ENCODE assay signal across 8 cellular contexts in genomic region chr6:69835414-69836179, GRCh38.
A peak's percentile ranks its signal among the peaks of the same experiment; 100 is the strongest.
DNase-seq lines count a peak whose midpoint lies in the region; ATAC-seq lines count a peak whose summit lies in the region.

No MANE protein-coding gene starts in this region.

- no peak overlapping the region for H3K4me3 Mint-ChIP-seq in central memory CD8-positive, alpha-beta T cell

- peaks cover 47% of the 10 kb centered on the region for H3K27me3 Mint-ChIP-seq in central memory CD8-positive, alpha-beta T cell

- H3K27ac Mint-ChIP-seq in central memory CD8-positive, alpha-beta T cell (ENCODE audit: low read depth), result no peak overlapping the region

- ATAC-seq in GM19455 (IDR thresholded peaks at IDR 0.05; ENCODE audit: unreplicated experiment) (peak; percentile 78), HG03439 (IDR thresholded peaks at IDR 0.05; ENCODE audit: unreplicated experiment) (peak; percentile 88), HG03521 (IDR thresholded peaks at IDR 0.05; ENCODE audit: unreplicated experiment) (no peak)
- peak; percentile 56 for ATAC-seq in central memory CD8-positive, alpha-beta T cell (replicated peaks; ENCODE audit: extremely low read depth, poor library complexity, severe bottlenecking)

- H3K9me3 Mint-ChIP-seq in central memory CD8-positive, alpha-beta T cell, result no peaks in the 10 kb centered on the region

- H3K36me3 Mint-ChIP-seq in central memory CD8-positive, alpha-beta T cell (ENCODE audit: insufficient read depth), result no peaks in the 10 kb centered on the region

- H3K4me1 Mint-ChIP-seq in central memory CD8-positive, alpha-beta T cell, result peaks cover 5% of the 10 kb centered on the region

- DNase-seq in NCI-H2196 (lab: John Stamatoyannopoulos, UW; ENCODE audit: unreplicated experiment) (peak; percentile 26), NCI-H2196 treated with DMSO at 0.1 percent for 48 hours (lab: John Stamatoyannopoulos, UW; ENCODE audit: unreplicated experiment) (no peak), NOMO-1 (lab: John Stamatoyannopoulos, UW; ENCODE audit: unreplicated experiment in 2 of 2) (peak; percentile 59 to 69), medulla oblongata (ENCODE audit: extremely low spot score) (peak; percentile 75)
- no peak for DNase-seq in central memory CD8-positive, alpha-beta T cell (ENCODE audit: low spot score in 2 of 2)

Comparison
In these comparisons a context has a peak if more than half of its experiments do, and no peak if none do; other contexts are left out.
1. DNase-seq: peak in NCI-H2196 (single experiment), NOMO-1 (2 of 2) and medulla oblongata (single experiment); none in NCI-H2196 treated with DMSO at 0.1 percent for 48 hours (single experiment) and central memory CD8-positive, alpha-beta T cell (0 of 2).